ENCODE assay signal across 32 cellular contexts in the genomic region with DNA sequence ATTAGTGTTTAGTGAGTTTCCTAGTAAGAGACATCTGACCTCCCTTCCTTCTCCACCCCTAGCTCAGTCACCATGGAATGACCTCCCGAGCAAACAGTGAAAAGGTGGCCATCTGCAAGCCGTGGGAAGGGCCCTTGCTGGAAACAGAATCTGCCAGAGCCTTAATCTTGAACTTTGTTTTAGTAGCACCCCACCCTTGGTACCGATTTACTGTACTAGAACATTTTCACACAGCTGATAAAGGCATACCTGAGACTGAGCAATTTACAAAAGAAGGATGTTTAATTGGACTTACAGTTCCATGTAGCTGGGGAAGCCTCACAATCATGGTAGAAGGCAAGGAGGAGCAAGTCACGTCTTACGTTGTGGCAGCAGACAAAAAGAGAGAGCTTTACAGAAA.
DNase-seq lines count a peak whose midpoint lies in the region; ATAC-seq, FAIRE-seq and TF ChIP-seq lines count a peak whose summit lies in the region.
"Had no signal": no experiment of that assay in that cellular context is flagged by ENCODE, and none has a peak within 500 bp of the region (broad histone marks: within the 10 kb centered on the region; RNA-seq: fewer than 3 reads in every experiment).

No MANE protein-coding gene starts in this region.

- H3K27ac ChIP-seq in HEK293 (ENCODE audit: extremely low read depth, low read depth, low read length), result no peak overlapping the region
- H3K27ac ChIP-seq in K562 (ENCODE audit: extremely low read depth, low read depth, low read length), result no peak overlapping the region
- H3K27ac ChIP-seq: 22Rv1; A549; BLaER1; BLaER1 treated with 17β-estradiol and CSF1 and Interleukin-3, amounts not matched to agents 10 nM and 100 nM; C4-2B had no signal

- WGBS in K562 (ENCODE audit: insufficient coverage, low coverage, missing lambda C conversion rate), result 0% methylated on average over 5 of the region's 5 CpGs

- no peak for FAIRE-seq in K562 (lab: Jason Lieb, UNC)
- FAIRE-seq: A549, D721Med had no signal

- POLR2A ChIA-PET in HEK293 (lab: Yijun Ruan, JAX), result no interaction called here
- POLR2A ChIA-PET in K562 (lab: Yijun Ruan, JAX), result no interaction called here

- no TSS peak for BruUV-seq in K562 (replicated peaks; lab: Mats Ljungman, UMichigan)

- H3K9me3 ChIP-seq in HEK293 (ENCODE audit: control insufficient read depth, insufficient read depth, low read depth, low read length) (no peaks in the 10 kb centered on the region), K562 (replicated peaks; ENCODE audit: control insufficient read depth, insufficient read depth, low read depth, low read length) (no peaks in the 10 kb centered on the region), mucosa of descending colon (no peaks in the 10 kb centered on the region)
- H3K9me3 ChIP-seq: BE2C, Caco-2 had no signal

- no peaks in the 10 kb centered on the region for H3K79me2 ChIP-seq in K562 (ENCODE audit: control insufficient read depth, insufficient read depth, low read length)

- CTCF ChIA-PET in HEK293 (lab: Yijun Ruan, JAX), result no interaction called here
- CTCF ChIA-PET in K562 (lab: Yijun Ruan, JAX; ENCODE audit: low intra/inter-chr PET ratio), result no interaction called here

- H4K20me1 ChIP-seq in K562 (replicated peaks; ENCODE audit: control insufficient read depth, insufficient read depth, low read length), result no peaks in the 10 kb centered on the region
- H4K20me1 ChIP-seq: BLaER1; BLaER1 treated with 17β-estradiol and CSF1 and Interleukin-3, amounts not matched to agents 10 nM and 100 nM had no signal

- no peak overlapping the region for H3K4me3 ChIP-seq in HEK293 (ENCODE audit: low read depth, low read length)
- no peak overlapping the region for H3K4me3 ChIP-seq in K562
- no peak overlapping the region for H3K4me3 ChIP-seq in mucosa of descending colon
- H3K4me3 ChIP-seq: A549; BLaER1; BLaER1 treated with 17β-estradiol and CSF1 and Interleukin-3, amounts not matched to agents 10 nM and 100 nM had no signal

- H2AFZ ChIP-seq in K562 (ENCODE audit: low read depth, low read length), result no peak overlapping the region

- no peaks in the 10 kb centered on the region for H3K4me1 ChIP-seq in HEK293 (ENCODE audit: control insufficient read depth, insufficient read depth, low read length)
- H3K4me1 ChIP-seq in K562 (replicated peaks in 1 of 2; ENCODE audit: control insufficient read depth in 2 of 2, insufficient read depth in 2 of 2, low read length in 2 of 2), result no peaks in the 10 kb centered on the region
- H3K4me1 ChIP-seq in mucosa of descending colon (ENCODE audit: low read depth), result no peaks in the 10 kb centered on the region
- H3K4me1 ChIP-seq: A549; BE2C; BLaER1; BLaER1 treated with 17β-estradiol and CSF1 and Interleukin-3, amounts not matched to agents 10 nM and 100 nM had no signal

- H3K9me1 ChIP-seq in K562 (ENCODE audit: control insufficient read depth, insufficient read depth, low read length), result no peaks in the 10 kb centered on the region

- no peak overlapping the region for H3K9ac ChIP-seq in K562 (ENCODE audit: insufficient read depth in 1 of 2, low read depth in 2 of 2, low read length in 2 of 2)
- H3K9ac ChIP-seq: BLaER1; BLaER1 treated with 17β-estradiol and CSF1 and Interleukin-3, amounts not matched to agents 10 nM and 100 nM had no signal

- no peak overlapping the region for H3K4me2 ChIP-seq in K562 (ENCODE audit: insufficient read depth, low read length)
- H3K4me2 ChIP-seq: A549; BLaER1; BLaER1 treated with 17β-estradiol and CSF1 and Interleukin-3, amounts not matched to agents 10 nM and 100 nM had no signal

- no peak for TF ChIP-seq RAD21 in K562 (CRISPR knock-in tag; conservative IDR thresholded peaks at IDR 0.05 in 1 of 2, IDR thresholded peaks at IDR 0.05 in 1 of 2)

- TF ChIP-seq CTCF in HEK293 (tag by site-specific recombination; IDR thresholded peaks at IDR 0.05) (no peak), K562 (IDR thresholded peaks at IDR 0.05 in 2 of 3, conservative IDR thresholded peaks at IDR 0.05 in 1 of 3; ENCODE audit: insufficient read depth in 2 of 3, low read depth in 1 of 3, low read length in 3 of 3) (no peak), mucosa of descending colon (IDR thresholded peaks at IDR 0.05) (no peak), GM13977 (IDR thresholded peaks at IDR 0.05; ENCODE audit: extremely low read depth, insufficient read depth, missing control alignments) (no peak)

- no peaks in the 10 kb centered on the region for H3K27me3 ChIP-seq in K562 (ENCODE audit: control insufficient read depth in 2 of 2, insufficient read depth in 2 of 2, low read length in 2 of 2)
- H3K27me3 ChIP-seq: BE2C; BLaER1; BLaER1 treated with 17β-estradiol and CSF1 and Interleukin-3, amounts not matched to agents 10 nM and 100 nM had no signal

- DNase-seq in K562 (ENCODE audit: extremely low read depth in 1 of 4, low spot score in 3 of 4) (no peak), mucosa of descending colon (no peak), Ammon's horn (ENCODE audit: low spot score) (no peak), GM13977 (ENCODE audit: low spot score) (no peak), HuH-7.5 (ENCODE audit: low spot score) (no peak)
- DNase-seq: 8988T; ACHN; AML-193; BE2C; C1 segment of cervical spinal cord; Caco-2; Calu3; CD4-positive, alpha-beta memory T cell; CD4-positive, alpha-beta T cell; CD4-positive, CD25-positive, alpha-beta regulatory T cell; CD8-positive, alpha-beta memory T cell; CD8-positive, alpha-beta T cell; COR-L47; DMS 273 treated with DMSO at 0.1 percent for 48 hours; DMS153; DMS53; DMS79; DMS79 treated with DMSO at 0.1 percent for 48 hours; DND-41; EL had no signal

- TF ChIP-seq POLR2A in K562 (conservative IDR thresholded peaks at IDR 0.05), result no peak

- no peak for TF ChIP-seq EP300 in K562 (IDR thresholded peaks at IDR 0.05; ENCODE audit: low read length)

- intact Hi-C loops in K562 (cut with micrococcal nuclease) (no loop called here), mucosa of descending colon (cut with DNase I, micrococcal nuclease) (no loop called here)

- H3K36me3 ChIP-seq in HEK293 (ENCODE audit: control insufficient read depth in 2 of 2, insufficient read depth in 1 of 2, low read length in 2 of 2) (no peaks in the 10 kb centered on the region), K562 (ENCODE audit: control insufficient read depth, insufficient read depth, low read length) (no peaks in the 10 kb centered on the region), mucosa of descending colon (ENCODE audit: low read depth) (no peaks in the 10 kb centered on the region)
- H3K36me3 ChIP-seq: BE2C; BLaER1; BLaER1 treated with 17β-estradiol and CSF1 and Interleukin-3, amounts not matched to agents 10 nM and 100 nM had no signal

- in situ Hi-C loops in K562 (cut with MboI) (no loop called here), GM13977 (cut with MboI; ENCODE audit: low pct_unique_long_range_greater_than_20kb, low sequenced_read_pairs, unreplicated experiment) (no loop called here)

- ATAC-seq in K562 (no peak), mucosa of descending colon (peak; percentile 34)
- ATAC-seq: A549; CD8-positive, alpha-beta T cell had no signal

TF ChIP-seq in HEK293, 187 proteins besides CTCF, POLR2A, EP300 and RAD21 (continues in another document):
- TF ChIP-seq ZNF223 (tag by site-specific recombination; IDR thresholded peaks at IDR 0.05) (no peak), ZNF555 (tag by site-specific recombination; conservative IDR thresholded peaks at IDR 0.05) (no peak), KLF1 (tag by site-specific recombination; IDR thresholded peaks at IDR 0.05) (no peak), ZNF560 (tag by site-specific recombination; IDR thresholded peaks at IDR 0.05; ENCODE audit: borderline replicate concordance) (no peak), ZNF239 (tag by site-specific recombination; IDR thresholded peaks at IDR 0.05) (no peak)

TF ChIP-seq in K562, 482 proteins besides CTCF, POLR2A, EP300 and RAD21:
- TF ChIP-seq HLTF (IDR thresholded peaks at IDR 0.05) (no peak), ZNF263 (CRISPR knock-in tag; IDR thresholded peaks at IDR 0.05; ENCODE audit: borderline replicate concordance) (no peak), ZNF707 (CRISPR knock-in tag; conservative IDR thresholded peaks at IDR 0.05) (peak; percentile 84), SREBF1 (IDR thresholded peaks at IDR 0.05; ENCODE audit: borderline replicate concordance, low read depth, low read length) (no peak)
- TF ChIP-seq, protein P1, sequence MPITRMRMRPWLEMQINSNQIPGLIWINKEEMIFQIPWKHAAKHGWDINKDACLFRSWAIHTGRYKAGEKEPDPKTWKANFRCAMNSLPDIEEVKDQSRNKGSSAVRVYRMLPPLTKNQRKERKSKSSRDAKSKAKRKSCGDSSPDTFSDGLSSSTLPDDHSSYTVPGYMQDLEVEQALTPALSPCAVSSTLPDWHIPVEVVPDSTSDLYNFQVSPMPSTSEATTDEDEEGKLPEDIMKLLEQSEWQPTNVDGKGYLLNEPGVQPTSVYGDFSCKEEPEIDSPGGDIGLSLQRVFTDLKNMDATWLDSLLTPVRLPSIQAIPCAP (CRISPR knock-in tag; IDR thresholded peaks at IDR 0.05; ENCODE audit: borderline replicate concordance), result no peak
